Comparison of ENCODE assay signal across 8 cellular contexts in the genomic region with DNA sequence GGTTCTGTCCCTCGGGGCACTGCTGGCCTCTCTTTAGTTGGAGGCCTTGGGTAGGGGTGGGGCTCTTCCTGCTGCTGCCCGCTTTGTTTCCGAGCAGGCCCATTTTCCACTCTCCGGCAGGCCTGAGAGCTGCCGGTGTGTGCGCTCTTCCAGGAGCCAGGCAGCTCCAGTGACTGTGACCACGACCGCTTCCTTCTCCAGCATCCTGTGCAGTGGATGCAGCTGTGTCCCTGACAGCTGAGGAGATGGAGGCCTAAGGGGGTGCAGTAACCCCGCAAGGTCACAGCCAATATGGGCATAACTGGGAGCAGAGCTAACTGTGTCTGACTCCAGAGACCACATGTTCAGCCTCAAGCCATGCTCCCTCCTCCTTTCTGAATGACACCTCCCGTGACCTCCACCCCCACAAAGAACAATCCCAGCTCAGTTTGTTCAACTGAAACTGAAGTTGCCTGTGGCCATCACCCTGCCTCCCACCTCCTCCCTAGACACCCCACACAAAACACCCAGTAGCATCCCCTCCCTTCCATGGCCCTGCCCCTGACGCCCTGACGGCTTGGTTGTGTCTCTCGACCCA. TPM values are rescaled to one million over a fixed set of nuclear protein-coding genes. Genes with fewer than 3 reads are reported as not detected.
DNase-seq lines count a peak whose midpoint lies in the region; TF ChIP-seq lines count a peak whose summit lies in the region.

No MANE protein-coding gene starts in this region.

- H3K36me3 ChIP-seq in ectodermal cell (ENCODE audit: control insufficient read depth, insufficient read depth, low read length) (peaks cover 4% of the 10 kb centered on the region), muscle layer of duodenum (ENCODE audit: control insufficient read depth in 1 of 2, insufficient read depth in 2 of 2, low read length in 2 of 2) (peaks cover 10 to 45% of the 10 kb centered on the region in 2 donors), transverse colon (peaks cover 0 to 11% (median 1%) of the 10 kb centered on the region in 4 donors)

- H3K4me3 ChIP-seq in ectodermal cell (ENCODE audit: insufficient read depth, low read depth, low read length) = no peak overlapping the region
- no peak overlapping the region for H3K4me3 ChIP-seq in muscle layer of duodenum (ENCODE audit: low read depth in 1 of 2, low read length in 2 of 2)
- no peak overlapping the region for H3K4me3 ChIP-seq in transverse colon

- in situ Hi-C loops in transverse colon (cut with MboI; ENCODE audit: low pct_ligation_motif_present in 1 of 4, low pct_unique_long_range_greater_than_20kb in 1 of 4, low sequenced_read_pairs in 3 of 4) = no loop called here

- H3K4me1 ChIP-seq in ectodermal cell (ENCODE audit: control insufficient read depth, insufficient read depth, low read length) (peaks cover 36% of the 10 kb centered on the region), muscle layer of duodenum (ENCODE audit: control insufficient read depth in 1 of 2, insufficient read depth in 2 of 2, low read length in 2 of 2) (peaks cover 0 to 50% of the 10 kb centered on the region in 2 donors), transverse colon (peaks cover 0 to 32% (median 11%) of the 10 kb centered on the region in 4 donors)

- H3K4me3 Mint-ChIP-seq in activated T-cell treated with anti-CD3 and anti-CD28 coated beads, Interleukin-2, amount 50 U/mL, for 24 hours = no peak overlapping the region

- peaks cover 81% of the 10 kb centered on the region for H3K36me3 Mint-ChIP-seq in activated T-cell treated with anti-CD3 and anti-CD28 coated beads, Interleukin-2, amount 50 U/mL, for 24 hours (ENCODE audit: low read depth)

- H3K27ac ChIP-seq in ectodermal cell (ENCODE audit: insufficient read depth, low read depth, low read length, poor library complexity, severe bottlenecking) = peak overlapping the region; percentile 55
- peak overlapping the region; percentile 16 for H3K27ac ChIP-seq in muscle layer of duodenum (ENCODE audit: low read length)
- peak overlapping the region; percentile 10 to 33 (median 18) for H3K27ac ChIP-seq in transverse colon

- WGBS in ectodermal cell, 2 experiments = 84 to 88% methylated on average over 13 of the region's 13 CpGs
- WGBS in transverse colon (ENCODE audit: low coverage in 1 of 2), 2 donors = 77% methylated on average over 13 of the region's 13 CpGs; no CpG with 5 or more reads in 1 of the 2 donors

- H3K4me1 Mint-ChIP-seq in activated T-cell treated with anti-CD3 and anti-CD28 coated beads, Interleukin-2, amount 50 U/mL, for 24 hours (ENCODE audit: low read depth) = peaks cover 20% of the 10 kb centered on the region

- TF ChIP-seq CTCF in transverse colon (IDR thresholded peaks at IDR 0.05) = no peak

- no peaks in the 10 kb centered on the region for H3K27me3 Mint-ChIP-seq in activated T-cell treated with anti-CD3 and anti-CD28 coated beads, Interleukin-2, amount 50 U/mL, for 24 hours

- TF ChIP-seq POLR2A in transverse colon (IDR thresholded peaks at IDR 0.05) = no peak

- H3K9me3 ChIP-seq in ectodermal cell (ENCODE audit: control insufficient read depth, low read length) (no peaks in the 10 kb centered on the region), muscle layer of duodenum (ENCODE audit: control insufficient read depth in 1 of 2, low read length in 2 of 2) (no peaks in the 10 kb centered on the region), transverse colon (no peaks in the 10 kb centered on the region)

- TF ChIP-seq EP300 in transverse colon (IDR thresholded peaks at IDR 0.05; ENCODE audit: low read depth) = no peak

- H3K9me3 Mint-ChIP-seq in activated T-cell treated with anti-CD3 and anti-CD28 coated beads, Interleukin-2, amount 50 U/mL, for 24 hours = no peaks in the 10 kb centered on the region

- H3K27me3 ChIP-seq in ectodermal cell (ENCODE audit: control insufficient read depth, insufficient read depth, low read length, poor library complexity, severe bottlenecking) (no peaks in the 10 kb centered on the region), muscle layer of duodenum (ENCODE audit: low read depth, low read length) (no peaks in the 10 kb centered on the region), transverse colon (no peaks in the 10 kb centered on the region)

- peak overlapping the region; percentile 63 for H3K27ac Mint-ChIP-seq in activated T-cell treated with anti-CD3 and anti-CD28 coated beads, Interleukin-2, amount 50 U/mL, for 24 hours

- intact Hi-C loops in transverse colon (cut with DNase I; ENCODE audit: low total_unique reads) = no loop called here

- no peak for DNase-seq in activated T-cell treated with anti-CD3 and anti-CD28 coated beads, Interleukin-2, amount 50 U/mL, for 24 hours
- no peak for DNase-seq in activated T-cell treated with anti-CD3 and anti-CD28 coated beads, Interleukin-2, amount 50 U/mL, for 48 hours
- DNase-seq in transverse colon (no peak), OCI-M1 (lab: John Stamatoyannopoulos, UW) (no peak), UCSD-AML1 (lab: John Stamatoyannopoulos, UW; ENCODE audit: unreplicated experiment) (no peak), hepatic stellate cell (ENCODE audit: low spot score) (no peak)

RNA-seq across cellular contexts. Expression of gene SPATA2, which starts 28.0 kb away (rescaled TPM):
- 13.8 TPM for polyA plus RNA-seq in ectodermal cell (2013, experiment 1 of 4)
- 14.8 TPM for polyA plus RNA-seq in ectodermal cell (2013, experiment 2 of 4)
- polyA plus RNA-seq in ectodermal cell (2013, experiment 3 of 4) = 11.5 TPM
- 13.2 TPM for polyA plus RNA-seq in ectodermal cell (2013, experiment 4 of 4)
- 10 to 100 TPM in 3 of 4 donors, 1 to 10 TPM in 1; 4.0 to 40.0 (median 17.2) TPM for total RNA-seq in transverse colon

RNA-seq across cellular contexts. Expression of gene RNF114, which starts 48.9 kb away (rescaled TPM):
- 67.6 TPM for polyA plus RNA-seq in ectodermal cell (2013, experiment 1 of 4)
- 63.7 TPM for polyA plus RNA-seq in ectodermal cell (2013, experiment 2 of 4)
- polyA plus RNA-seq in ectodermal cell (2013, experiment 3 of 4) = 70.0 TPM
- 88.4 TPM for polyA plus RNA-seq in ectodermal cell (2013, experiment 4 of 4)
- total RNA-seq in transverse colon = 100 to 1,000 TPM; 108 to 271 (median 217) TPM
